ENCODE assay signal across 8 cellular contexts in the genomic region with DNA sequence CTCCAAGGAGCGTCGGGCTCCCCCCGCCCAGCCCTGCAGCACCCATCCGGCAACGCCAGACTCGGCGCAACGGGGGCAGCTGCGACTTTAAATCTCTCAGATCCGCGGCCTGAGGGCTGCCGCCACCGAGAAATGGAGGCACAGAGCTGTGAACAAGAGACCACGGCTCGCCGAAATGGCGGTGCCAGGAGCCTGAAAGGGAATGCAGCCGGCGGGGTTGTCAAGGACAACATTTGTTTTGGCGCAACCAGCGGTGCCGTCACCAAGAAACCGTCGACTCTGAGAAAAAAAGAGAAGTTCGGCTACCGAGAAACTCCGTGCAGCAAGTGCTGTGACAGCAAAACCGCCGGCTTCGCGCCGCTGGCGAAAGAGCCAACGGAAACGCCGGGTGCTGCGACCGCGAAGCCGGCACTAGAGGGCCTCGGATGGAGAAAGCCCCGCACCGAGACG. TPM values are rescaled to one million over a fixed set of nuclear protein-coding genes. Genes with fewer than 3 reads are reported as not detected.
DNase-seq lines count a peak whose midpoint lies in the region; ATAC-seq and TF ChIP-seq lines count a peak whose summit lies in the region.

No MANE protein-coding gene starts in this region.

- peak overlapping the region; percentile 91; the same call in 1 of the 2 replicates for H2AFZ ChIP-seq in Karpas-422 (ENCODE audit: low read length)

- peak overlapping the region; percentile 98 to 99 for H3K27ac Mint-ChIP-seq in activated naive CD4-positive, alpha-beta T cell treated with anti-CD3 and anti-CD28 coated beads, Interleukin-2, amount 50 U/mL, for 72 hours

- H3K27me3 ChIP-seq in Karpas-422 (ENCODE audit: low read length) (no peaks in the 10 kb centered on the region), heart right ventricle (peaks cover 0 to 58% (median 29%) of the 10 kb centered on the region in 7 donors)

- H3K9me3 ChIP-seq in Karpas-422 (ENCODE audit: low read length) (no peaks in the 10 kb centered on the region), SK-N-MC (ENCODE audit: low read depth, low read length) (no peaks in the 10 kb centered on the region), heart right ventricle (no peaks in the 10 kb centered on the region)

- intact Hi-C loops in heart right ventricle (cut with DNase I) = loop anchor here (1.0 to 10.0 kb wide), 10 partner anchors 22 to 230 kb away; partner anchors contain the start of gene SELENOP (in 1 of the 10)

- peaks cover 0 to 29% of the 10 kb centered on the region in 2 donors for H3K36me3 Mint-ChIP-seq in activated naive CD4-positive, alpha-beta T cell treated with anti-CD3 and anti-CD28 coated beads, Interleukin-2, amount 50 U/mL, for 72 hours

- H3K4me3 ChIP-seq in Karpas-422 (ENCODE audit: low read length) (peak overlapping the region; percentile 78), SK-N-MC (peak overlapping the region; percentile 91), heart right ventricle (peak overlapping the region; percentile 47 to 73 (median 67))

- H3K4me1 ChIP-seq in Karpas-422 (ENCODE audit: low read length) (peaks cover 23% of the 10 kb centered on the region), heart right ventricle (peaks cover 0 to 69% (median 17%) of the 10 kb centered on the region in 9 donors)

- peak overlapping the region; percentile 89 for H3K4me2 ChIP-seq in Karpas-422 (ENCODE audit: low read depth, low read length, poor library complexity, severe bottlenecking)

- peaks cover 2% of the 10 kb centered on the region; the same call in 1 of the 2 replicates for H3K79me2 ChIP-seq in Karpas-422 (ENCODE audit: low read length)

- H3K9ac ChIP-seq in Karpas-422 (ENCODE audit: low read length) (peak overlapping the region; percentile 83), SK-N-MC (ENCODE audit: insufficient read length) (peak overlapping the region; percentile 88)

- ATAC-seq in GM21737 (IDR thresholded peaks at IDR 0.05; ENCODE audit: unreplicated experiment) = peak; percentile 23
- ATAC-seq in activated naive CD4-positive, alpha-beta T cell treated with anti-CD3 and anti-CD28 coated beads, Interleukin-2, amount 50 U/mL, for 72 hours = peak; percentile 11 to 23
- ATAC-seq in heart right ventricle = peak; percentile 33 to 58 (median 40)

- DNase-seq in EL (peak; percentile 80), Karpas-422 (peak; percentile 95), SK-N-MC (ENCODE audit: low read depth, low spot score) (no peak), heart right ventricle (peak; percentile 74 to 79), retina (peak; percentile 94), pons (ENCODE audit: low spot score) (no peak)
- peak; percentile 75 to 79 for DNase-seq in activated naive CD4-positive, alpha-beta T cell treated with anti-CD3 and anti-CD28 coated beads, Interleukin-2, amount 50 U/mL, for 72 hours (ENCODE audit: low spot score in 2 of 2)

- H4K20me1 ChIP-seq in Karpas-422 (ENCODE audit: insufficient read depth, low read depth, low read length) = no peaks in the 10 kb centered on the region

- H3K9me2 ChIP-seq in Karpas-422 (replicated peaks; ENCODE audit: insufficient read depth, low read length) = no peaks in the 10 kb centered on the region

- TF ChIP-seq CTCF in heart right ventricle (IDR thresholded peaks at IDR 0.05) = peak in 3 of 9 donors; percentile 27 to 33 (median 32)

- H3K27ac ChIP-seq in Karpas-422 (ENCODE audit: low read length) (peak overlapping the region; percentile 92), SK-N-MC (peak overlapping the region; percentile 92), heart right ventricle (peak overlapping the region; percentile 93 to 98 (median 96))

- no peaks in the 10 kb centered on the region for H3K36me3 ChIP-seq in Karpas-422 (ENCODE audit: insufficient read depth, low read length)
- no peaks in the 10 kb centered on the region for H3K36me3 ChIP-seq in SK-N-MC (ENCODE audit: insufficient read depth, low read length)
- peaks cover 0 to 13% (median 0%) of the 10 kb centered on the region in 9 donors for H3K36me3 ChIP-seq in heart right ventricle

- H3K9me3 Mint-ChIP-seq in activated naive CD4-positive, alpha-beta T cell treated with anti-CD3 and anti-CD28 coated beads, Interleukin-2, amount 50 U/mL, for 72 hours = no peaks in the 10 kb centered on the region

- WGBS in heart right ventricle, 2 donors = 0 to 1% methylated on average over 44 of the region's 44 CpGs

RNA-seq across cellular contexts. Expression of gene ANXA2R, which starts 2.1 kb away (rescaled TPM):
- total RNA-seq in Karpas-422 (2014; rRNA removed; shearing (Covaris generic); ENCODE audit: low replicate concordance) = 9.0 and 15.3 TPM in 2 replicates
- 1 to 10 TPM; 5.3 to 8.4 TPM for total RNA-seq in activated naive CD4-positive, alpha-beta T cell treated with anti-CD3 and anti-CD28 coated beads, Interleukin-2, amount 50 U/mL, for 72 hours
- total RNA-seq in heart right ventricle = 1 to 10 TPM in 4 of 10 donors, under 1 TPM in 6; 0.42 to 1.8 (median 0.87) TPM
- polyA plus RNA-seq in heart right ventricle = 1 to 10 TPM; 2.4 to 3.4 TPM

Comparison
In these comparisons a context has a peak if more than half of its experiments do, and no peak if none do; other contexts are left out.
1. DNase-seq: peak in EL (single experiment), Karpas-422 (single experiment), activated naive CD4-positive, alpha-beta T cell treated with anti-CD3 and anti-CD28 coated beads, Interleukin-2, amount 50 U/mL, for 72 hours (2 of 2), heart right ventricle (2 of 2) and retina (single experiment); none in SK-N-MC (single experiment) and pons (single experiment).
2. Peak in every context shown above with its lines, with median percentiles within 50 percentile points of each other: ATAC-seq, H3K27ac ChIP-seq and H3K4me3 ChIP-seq.